In genomic region chr6:18823782-18824386, GRCh38 we compare ENCODE assay signal across 8 cellular contexts.
A peak's percentile ranks its signal among the peaks of the same experiment; 100 is the strongest.
DNase-seq lines count a peak whose midpoint lies in the region; ATAC-seq, FAIRE-seq and TF ChIP-seq lines count a peak whose summit lies in the region.

No MANE protein-coding gene starts in this region.

- H3K4me1 ChIP-seq in A549 = no peaks in the 10 kb centered on the region
- H3K4me1 ChIP-seq in Peyer's patch = no peaks in the 10 kb centered on the region

- CTCF ChIA-PET in A549 (lab: Yijun Ruan, JAX) = no interaction called here

- TF ChIP-seq CTCF in A549 (IDR thresholded peaks at IDR 0.05) (peak; percentile 26; the same call in 2 of the 3 replicates), GM12864 (IDR thresholded peaks at IDR 0.05; ENCODE audit: low read depth, low read length, missing control alignments) (peak; percentile 69), Peyer's patch (IDR thresholded peaks at IDR 0.05) (peak in 4 of 6 experiments; percentile 10 to 37 (median 28)), epithelial cell of esophagus (IDR thresholded peaks at IDR 0.05; ENCODE audit: insufficient read depth, low read depth, low read length, missing control alignments) (peak; percentile 66)

- H3K4me3 ChIP-seq in A549 = no peak overlapping the region
- no peak overlapping the region for H3K4me3 ChIP-seq in GM12864 (ENCODE audit: low read depth, low read length)
- H3K4me3 ChIP-seq in Peyer's patch = no peak overlapping the region
- H3K4me3 ChIP-seq in epithelial cell of esophagus (ENCODE audit: low read length) = no peak overlapping the region

- no peaks in the 10 kb centered on the region for H3K36me3 ChIP-seq in Peyer's patch

- H3K4me2 ChIP-seq in A549 = no peak overlapping the region

- peaks cover 8% of the 10 kb centered on the region; the same call in 2 of the 3 replicates for H3K9me3 ChIP-seq in A549
- H3K9me3 ChIP-seq in Peyer's patch = peaks cover 0 to 18% (median 0%) of the 10 kb centered on the region in 4 donors

- POLR2A ChIA-PET in A549 (lab: Yijun Ruan, JAX) = no interaction called here

- no peaks in the 10 kb centered on the region for H3K27me3 ChIP-seq in Peyer's patch

- TF ChIP-seq EP300 in A549 (IDR thresholded peaks at IDR 0.05) = no peak

- TF ChIP-seq RAD21 in A549 (conservative IDR thresholded peaks at IDR 0.05 in 1 of 2, IDR thresholded peaks at IDR 0.05 in 1 of 2) = peak in 1 of 2 experiments; percentile 24; a peak in 2 of 5 replicates

- ATAC-seq in A549 = 0 out of 6 replicates have a peak, but pooled peaks of 1 of the 2 experiments have one; percentile 41
- no peak for ATAC-seq in HG03342 (IDR thresholded peaks at IDR 0.05; ENCODE audit: unreplicated experiment)
- no peak for ATAC-seq in HG02970 (IDR thresholded peaks at IDR 0.05; ENCODE audit: low FRiP score, unreplicated experiment)
- no peak for ATAC-seq in HG03139 (IDR thresholded peaks at IDR 0.05; ENCODE audit: unreplicated experiment)

- DNase-seq in A549 (ENCODE audit: low read depth in 1 of 2, low spot score in 1 of 2) = peak in 1 of 2 experiments; percentile 72
- peak; percentile 12 for DNase-seq in GM12864 (ENCODE audit: low read depth)
- DNase-seq in Peyer's patch = peak in 1 of 3 donors; percentile 54
- DNase-seq in epithelial cell of esophagus (ENCODE audit: low read depth) = peak; percentile 59
- DNase-seq in stimulated activated CD8-positive, alpha-beta memory T cell treated with anti-CD3 and anti-CD28 coated beads, Interleukin-2, amount 100 ng/mL, for 48 hours (ENCODE audit: low read depth in 2 of 2) = peak; percentile 21 to 36

- H3K27ac ChIP-seq in A549 (no peak overlapping the region), Peyer's patch (no peak overlapping the region)

- WGBS in A549 (ENCODE audit: missing lambda C conversion rate) = under 1% methylated on average over 5 of the region's 5 CpGs

- no peak for FAIRE-seq in A549 (lab: Jason Lieb, UNC)

- TF ChIP-seq POLR2A in A549 (IDR thresholded peaks at IDR 0.05; ENCODE audit: low read length) (no peak), Peyer's patch (IDR thresholded peaks at IDR 0.05) (no peak)

TF ChIP-seq in A549, 52 proteins besides CTCF, POLR2A, EP300 and RAD21:
- TF ChIP-seq EHF (CRISPR knock-in tag; IDR thresholded peaks at IDR 0.05) = no peak
- TF ChIP-seq RARB (CRISPR knock-in tag; IDR thresholded peaks at IDR 0.05) = no peak
- TF ChIP-seq SMC3 (IDR thresholded peaks at IDR 0.05) = 0 out of 3 replicates have a peak, but pooled peaks have one; percentile 17
